Comparison of ENCODE assay signal across 8 cellular contexts in genomic region chr9:34049630-34050384, GRCh38. TPM values are rescaled to one million over a fixed set of nuclear protein-coding genes. Genes with fewer than 3 reads are reported as not detected.
A peak's percentile ranks its signal among the peaks of the same experiment; 100 is the strongest.
DNase-seq lines count a peak whose midpoint lies in the region; FAIRE-seq and TF ChIP-seq lines count a peak whose summit lies in the region.

No MANE protein-coding gene starts in this region.

- H3K27me3 ChIP-seq in suprapubic skin, result no peaks in the 10 kb centered on the region

- H3K36me3 Mint-ChIP-seq in activated naive CD8-positive, alpha-beta T cell, result no peaks in the 10 kb centered on the region

- peak; percentile 23 for DNase-seq in HT-29 (ENCODE audit: low spot score)
- no peak for DNase-seq in kidney
- DNase-seq in suprapubic skin (ENCODE audit: low spot score in 2 of 2), result no peak
- DNase-seq in HTR-8/SVneo (ENCODE audit: insufficient read length, low spot score), result no peak
- DNase-seq in 8988T, result no peak
- DNase-seq in NCI-H748 treated with DMSO at 0.1 percent for 48 hours (lab: John Stamatoyannopoulos, UW), result no peak

- no peak for TF ChIP-seq POLR2A in suprapubic skin (IDR thresholded peaks at IDR 0.05)

- no peak for FAIRE-seq in kidney (lab: Jason Lieb, UNC)
- no peak for FAIRE-seq in HTR-8/SVneo (lab: Jason Lieb, UNC)

- H3K36me3 ChIP-seq in kidney (ENCODE audit: control insufficient read depth in 1 of 2, insufficient read depth in 2 of 2, low read length in 2 of 2) (no peaks in the 10 kb centered on the region), suprapubic skin (no peaks in the 10 kb centered on the region)

- peak overlapping the region in 1 of 2 donors; percentile 93 for H3K9ac ChIP-seq in kidney (ENCODE audit: low read length in 2 of 2)

- no peaks in the 10 kb centered on the region for H3K27me3 Mint-ChIP-seq in activated naive CD8-positive, alpha-beta T cell

- intact Hi-C loops in kidney (cut with DNase I), result no loop called here

- TF ChIP-seq EP300 in suprapubic skin (IDR thresholded peaks at IDR 0.05), result no peak

- no peaks in the 10 kb centered on the region for H3K9me3 Mint-ChIP-seq in activated naive CD8-positive, alpha-beta T cell (ENCODE audit: low read depth)

- WGBS in suprapubic skin, result 43% methylated on average over 18 of the region's 18 CpGs

- peaks cover 14 to 18% of the 10 kb centered on the region in 2 donors for H3K4me1 ChIP-seq in kidney (ENCODE audit: control insufficient read depth in 1 of 2, insufficient read depth in 1 of 2, low read depth in 1 of 2, low read length in 2 of 2)
- H3K4me1 ChIP-seq in suprapubic skin, result peaks cover 34% of the 10 kb centered on the region

- H3K4me3 Mint-ChIP-seq in activated naive CD8-positive, alpha-beta T cell, result peak overlapping the region; percentile 97

- TF ChIP-seq CTCF in 22Rv1 (IDR thresholded peaks at IDR 0.05) (no peak), kidney (IDR thresholded peaks at IDR 0.05; ENCODE audit: borderline replicate concordance, extremely low read depth, insufficient read depth) (no peak), suprapubic skin (IDR thresholded peaks at IDR 0.05) (no peak)

- H3K4me1 Mint-ChIP-seq in activated naive CD8-positive, alpha-beta T cell (ENCODE audit: low read depth), result peaks cover 28% of the 10 kb centered on the region

- peak overlapping the region; percentile 90 for H3K27ac ChIP-seq in 22Rv1
- peak overlapping the region; percentile 97 for H3K27ac ChIP-seq in kidney (ENCODE audit: low read depth in 2 of 2, low read length in 2 of 2)
- H3K27ac ChIP-seq in suprapubic skin, result peak overlapping the region; percentile 95

- peak overlapping the region; percentile 93 to 95 for H3K4me3 ChIP-seq in kidney (ENCODE audit: low read length in 2 of 2)
- peak overlapping the region; percentile 99 for H3K4me3 ChIP-seq in suprapubic skin

- H3K9me3 ChIP-seq in kidney (ENCODE audit: control insufficient read depth in 1 of 2, low read length in 2 of 2) (no peaks in the 10 kb centered on the region), suprapubic skin (no peaks in the 10 kb centered on the region)

- peak overlapping the region; percentile 100 for H3K27ac Mint-ChIP-seq in activated naive CD8-positive, alpha-beta T cell

RNA-seq across cellular contexts. Expression of gene UBAP2, which starts 1.1 kb away (rescaled TPM):
- total RNA-seq in HT-29 (2014; rRNA removed; shearing (Covaris generic)), result 18.3 and 24.8 TPM in 2 replicates
- total RNA-seq in kidney (33.1 TPM), suprapubic skin (10 to 100 TPM; 27.2 to 52.5 (median 32.9) TPM)
- 11.0 TPM for polyA plus RNA-seq in kidney (ENCODE audit: insufficient read depth, low read depth, low replicate concordance)
